ENCODE assay signal across 3 cellular contexts in genomic region chr1:175355414-175355813, GRCh38.
"Had no signal": no experiment of that assay in that cellular context is flagged by ENCODE, and none has a peak within 500 bp of the region (broad histone marks: within the 10 kb centered on the region; RNA-seq: fewer than 3 reads in every experiment).

No MANE protein-coding gene starts in this region.

- DNase-seq: GDM1, GF-D8 had no signal

- H3K4me3 ChIP-seq: GM12878 had no signal
